26 cellular contexts compared by ENCODE assay signal in genomic region chr1:1978108-1978507, GRCh38. TPM values are rescaled to one million over a fixed set of nuclear protein-coding genes. Genes with fewer than 3 reads are reported as not detected.
DNase-seq lines count a peak whose midpoint lies in the region; ATAC-seq and TF ChIP-seq lines count a peak whose summit lies in the region.
"Had no signal": no experiment of that assay in that cellular context is flagged by ENCODE, and none has a peak within 500 bp of the region (broad histone marks: within the 10 kb centered on the region; RNA-seq: fewer than 3 reads in every experiment).

No MANE protein-coding gene starts in this region.

- no peaks in the 10 kb centered on the region for H3K23me2 ChIP-seq in H9 (ENCODE audit: insufficient read length, low read depth, low read length, poor library complexity, severe bottlenecking)

- peaks cover 5% of the 10 kb centered on the region for H3K27me3 Mint-ChIP-seq in H9 (ENCODE audit: low read depth)

- H3K9me3 ChIP-seq in H9 (ENCODE audit: control insufficient read depth, low read depth, low read length) (no peaks in the 10 kb centered on the region), ascending aorta (no peaks in the 10 kb centered on the region)
- H3K9me3 ChIP-seq: BE2C had no signal

- H3K4me3 Mint-ChIP-seq in H9, result no peak overlapping the region
- H3K4me3 Mint-ChIP-seq: CD14-positive monocyte; CD4-positive, alpha-beta memory T cell; CD4-positive, CD25-positive, alpha-beta regulatory T cell; CD8-positive, alpha-beta memory T cell had no signal

- DNase-seq in Right ventricle myocardium inferior (ENCODE audit: missing footprints) (peak; percentile 22), left ventricle myocardium superior (no peak), H9 (no peak), SW 1271 (lab: John Stamatoyannopoulos, UW) (no peak), ascending aorta (ENCODE audit: low spot score in 2 of 2) (no peak)
- DNase-seq: 8988T; ACHN; BE2C; C1 segment of cervical spinal cord; CD4-positive, alpha-beta memory T cell; CD4-positive, CD25-positive, alpha-beta regulatory T cell; CD8-positive, alpha-beta memory T cell; COR-L47; DMS 273 treated with DMSO at 0.1 percent for 48 hours; DMS153; DMS53; DMS79; DND-41; EL; GDM1 had no signal

- H3K14ac ChIP-seq in H9 (ENCODE audit: insufficient read depth, low read length), result no peak overlapping the region

- H3K4me1 ChIP-seq in H9 (ENCODE audit: insufficient read depth, low read length), result no peaks in the 10 kb centered on the region
- no peaks in the 10 kb centered on the region for H3K4me1 ChIP-seq in ascending aorta
- H3K4me1 ChIP-seq: BE2C had no signal

- H3K79me1 ChIP-seq in H9 (ENCODE audit: insufficient read depth, low read depth, low read length, poor library complexity, severe bottlenecking), result no peaks in the 10 kb centered on the region

- intact Hi-C loops in Right ventricle myocardium inferior (cut with DNase I), result no loop called here
- intact Hi-C loops in left ventricle myocardium superior (cut with micrococcal nuclease), result no loop called here
- intact Hi-C loops in ascending aorta (cut with DNase I), result no loop called here

- no peak overlapping the region for H4K5ac ChIP-seq in H9 (ENCODE audit: insufficient read length, low read depth, low read length)

- no peak overlapping the region for H2BK20ac ChIP-seq in H9 (ENCODE audit: low read depth, low read length, poor library complexity, severe bottlenecking)

- H3K27me3 ChIP-seq in H9 (ENCODE audit: insufficient read depth, low read length) (no peaks in the 10 kb centered on the region), ascending aorta (no peaks in the 10 kb centered on the region)
- H3K27me3 ChIP-seq: BLaER1 had no signal

- no peak overlapping the region for H2BK120ac ChIP-seq in H9 (ENCODE audit: low read depth, low read length, poor library complexity, severe bottlenecking)

- no peak for TF ChIP-seq CTCF in H9 (conservative IDR thresholded peaks at IDR 0.05)
- TF ChIP-seq CTCF in ascending aorta (IDR thresholded peaks at IDR 0.05), result no peak

- no CpG with 5 or more reads among the region's 11 CpGs for WGBS in H9 (ENCODE audit: extremely low coverage, insufficient read length, low lambda C conversion rate)

- no peaks in the 10 kb centered on the region for H3K79me2 ChIP-seq in H9 (ENCODE audit: insufficient read depth, low read length)

- H3K23ac ChIP-seq in H9 (ENCODE audit: insufficient read length, low read depth, low read length), result no peak overlapping the region

- H3K4me1 Mint-ChIP-seq in H9, result peaks cover 0 to 10% of the 10 kb centered on the region in 2 experiments; a peak in 3 of 4 replicates
- H3K4me1 Mint-ChIP-seq: CD4-positive, alpha-beta memory T cell; CD4-positive, CD25-positive, alpha-beta regulatory T cell; CD8-positive, alpha-beta memory T cell had no signal

- H3K36me3 ChIP-seq in ascending aorta, result no peaks in the 10 kb centered on the region
- H3K36me3 ChIP-seq: BE2C, BLaER1 had no signal

- H3K4me3 ChIP-seq in ascending aorta, result no peak overlapping the region
- H3K4me3 ChIP-seq: BLaER1, GM12878 had no signal

- peak overlapping the region in 2 of 3 experiments; percentile 61 to 72; a peak in 2 of 7 replicates for H3K27ac Mint-ChIP-seq in H9
- H3K27ac Mint-ChIP-seq: CD4-positive, alpha-beta memory T cell had no signal

- no peaks in the 10 kb centered on the region for H4K20me1 ChIP-seq in H9 (ENCODE audit: control insufficient read depth, insufficient read depth, insufficient read length)
- H4K20me1 ChIP-seq: BLaER1 had no signal

- H3K4ac ChIP-seq in H9 (ENCODE audit: low read depth, low read length), result no peak overlapping the region

- no peak overlapping the region for H2AFZ ChIP-seq in H9 (ENCODE audit: low read length)

- H3K9me3 Mint-ChIP-seq in H9, result peaks cover 16 to 20% of the 10 kb centered on the region in 2 experiments
- H3K9me3 Mint-ChIP-seq: CD8-positive, alpha-beta memory T cell had no signal

- no peak overlapping the region for H3T11ph ChIP-seq in H9 (ENCODE audit: low read length)

- no peak overlapping the region for H4K91ac ChIP-seq in H9 (ENCODE audit: insufficient read length, low read depth, low read length)

- peaks cover 0 to 11% (median 0%) of the 10 kb centered on the region in 3 experiments; a peak in 2 of 7 replicates for H3K36me3 Mint-ChIP-seq in H9 (ENCODE audit: insufficient read depth in 1 of 3, low read depth in 3 of 3)
- H3K36me3 Mint-ChIP-seq: CD14-positive monocyte; CD4-positive, alpha-beta memory T cell; CD4-positive, CD25-positive, alpha-beta regulatory T cell; CD8-positive, alpha-beta memory T cell had no signal

- no peak for ATAC-seq in Right ventricle myocardium inferior
- ATAC-seq in left ventricle myocardium superior, result no peak
- ATAC-seq: GM12878 had no signal

- no peak overlapping the region for H2BK5ac ChIP-seq in H9 (ENCODE audit: insufficient read length, low read length)

- H3K27ac ChIP-seq in H9 (ENCODE audit: insufficient read length, low read depth, low read length), result no peak overlapping the region
- H3K27ac ChIP-seq in ascending aorta, result no peak overlapping the region

- H3K9ac ChIP-seq in H9 (ENCODE audit: extremely low read depth, insufficient read length, low read length), result no peak overlapping the region
- H3K9ac ChIP-seq: BLaER1 had no signal

- no peak overlapping the region for H3K18ac ChIP-seq in H9 (ENCODE audit: insufficient read length, low read depth, low read length)

- no peak overlapping the region for H4K8ac ChIP-seq in H9 (replicated peaks; ENCODE audit: insufficient read length, low read depth, low read length)

- H2BK15ac ChIP-seq in H9 (ENCODE audit: low read depth, low read length), result no peak overlapping the region

- no peak overlapping the region for H2AK5ac ChIP-seq in H9 (ENCODE audit: insufficient read length, low read length)

- H3K4me2 ChIP-seq in H9 (ENCODE audit: insufficient read depth, insufficient read length, low read length), result no peak overlapping the region

- H3K56ac ChIP-seq in H9 (ENCODE audit: insufficient read length, low read depth, low read length), result no peak overlapping the region

- no peak overlapping the region for H2BK12ac ChIP-seq in H9 (ENCODE audit: insufficient read length, low read depth, low read length)

RNA-seq across cellular contexts. Expression of gene CFAP74, which starts 25.5 kb away (rescaled TPM):
- total RNA-seq in Right ventricle myocardium inferior, result not detected
- total RNA-seq in left ventricle myocardium superior, result not detected
- total RNA-seq in H9 (2021), result 0.28 and 0.44 TPM in 2 replicates
- not detected for total RNA-seq in ascending aorta
- total RNA-seq: A673; CD4-positive, alpha-beta memory T cell; CD4-positive, CD25-positive, alpha-beta regulatory T cell; CD8-positive, alpha-beta memory T cell; Daoy; G401; GM12878 had no signal

RNA-seq across cellular contexts. Expression of gene GABRD, which starts 41.0 kb away (rescaled TPM):
- total RNA-seq in Right ventricle myocardium inferior (0.49 TPM), left ventricle myocardium superior (0.20 TPM), H9 (2021) (0.59 and 0.83 TPM in 2 replicates), ascending aorta (not detected)
- total RNA-seq: A673; CD4-positive, alpha-beta memory T cell; CD8-positive, alpha-beta memory T cell; Daoy; GM12878 had no signal

RNA-seq across cellular contexts. Expression of gene TMEM52, which starts 59.0 kb away (rescaled TPM):
- 1.2 TPM for total RNA-seq in Right ventricle myocardium inferior
- total RNA-seq in left ventricle myocardium superior, result 1.7 TPM
- 9.6 and 11.3 TPM in 2 replicates for total RNA-seq in H9 (2021)
- total RNA-seq in ascending aorta, result not detected
